19 cellular contexts compared by ENCODE assay signal in the genomic region with DNA sequence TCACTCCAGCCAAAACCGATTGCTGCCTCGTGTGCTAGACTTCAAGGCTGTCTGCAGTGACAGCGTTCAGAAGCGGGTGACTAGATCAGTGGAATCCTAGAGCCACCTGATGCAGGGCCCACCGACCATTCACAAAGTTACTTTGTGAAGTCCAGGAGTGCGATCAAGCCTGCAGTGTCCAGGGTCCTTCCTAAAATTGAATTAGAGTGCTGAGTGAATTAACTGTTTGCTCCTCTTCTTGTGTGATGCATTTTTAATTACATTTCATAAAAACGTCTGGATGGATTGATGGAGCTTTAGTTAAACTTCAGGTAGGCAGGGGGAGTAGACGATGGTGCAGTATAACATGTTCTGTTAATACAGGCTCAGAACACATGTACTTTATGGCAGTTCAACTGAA. TPM values are rescaled to one million over a fixed set of nuclear protein-coding genes. Genes with fewer than 3 reads are reported as not detected.
A peak's percentile ranks its signal among the peaks of the same experiment; 100 is the strongest.
DNase-seq lines count a peak whose midpoint lies in the region; ATAC-seq, FAIRE-seq and TF ChIP-seq lines count a peak whose summit lies in the region.
"Had no signal": no experiment of that assay in that cellular context is flagged by ENCODE, and none has a peak within 500 bp of the region (broad histone marks: within the 10 kb centered on the region; RNA-seq: fewer than 3 reads in every experiment).

No MANE protein-coding gene starts in this region.

- H3K4me3 Mint-ChIP-seq in activated T-cell treated with anti-CD3 and anti-CD28 coated beads, Interleukin-2, amount 50 U/mL, for 24 hours: no peak overlapping the region
- no peak overlapping the region for H3K4me3 Mint-ChIP-seq in nephron
- H3K4me3 Mint-ChIP-seq: CD4-positive, alpha-beta T cell had no signal

- H3K36me3 ChIP-seq in bronchial epithelial cell (ENCODE audit: control insufficient read depth, insufficient read depth, low read length) (no peaks in the 10 kb centered on the region), sigmoid colon (no peaks in the 10 kb centered on the region)

- no peak for TF ChIP-seq EP300 in sigmoid colon (IDR thresholded peaks at IDR 0.05)

- H3K4me1 ChIP-seq in sigmoid colon: peaks cover 0 to 30% (median 29%) of the 10 kb centered on the region in 4 donors

- intact Hi-C loops in sigmoid colon (cut with DNase I): loop anchor here (5.0 kb wide), 1 partner anchor 137 kb away; no protein-coding TSS in a partner anchor

- H3K9me3 Mint-ChIP-seq in activated T-cell treated with anti-CD3 and anti-CD28 coated beads, Interleukin-2, amount 50 U/mL, for 24 hours: no peaks in the 10 kb centered on the region
- no peaks in the 10 kb centered on the region for H3K9me3 Mint-ChIP-seq in nephron
- H3K9me3 Mint-ChIP-seq: CD4-positive, alpha-beta T cell had no signal

- no peak for TF ChIP-seq POLR2A in sigmoid colon (IDR thresholded peaks at IDR 0.05)

- H3K36me3 Mint-ChIP-seq in activated T-cell treated with anti-CD3 and anti-CD28 coated beads, Interleukin-2, amount 50 U/mL, for 24 hours (ENCODE audit: low read depth): no peaks in the 10 kb centered on the region
- H3K36me3 Mint-ChIP-seq in nephron (ENCODE audit: low read depth): no peaks in the 10 kb centered on the region

- no peaks in the 10 kb centered on the region for H3K9me3 ChIP-seq in sigmoid colon

- H3K27me3 Mint-ChIP-seq in activated T-cell treated with anti-CD3 and anti-CD28 coated beads, Interleukin-2, amount 50 U/mL, for 24 hours: no peaks in the 10 kb centered on the region
- H3K27me3 Mint-ChIP-seq in nephron (ENCODE audit: low read depth): no peaks in the 10 kb centered on the region
- H3K27me3 Mint-ChIP-seq: CD4-positive, alpha-beta T cell had no signal

- peak overlapping the region; percentile 76 for H3K27ac Mint-ChIP-seq in activated T-cell treated with anti-CD3 and anti-CD28 coated beads, Interleukin-2, amount 50 U/mL, for 24 hours
- peak overlapping the region in 2 of 3 experiments; percentile 51 to 64 for H3K27ac Mint-ChIP-seq in nephron

- TF ChIP-seq CTCF in bronchial epithelial cell (IDR thresholded peaks at IDR 0.05; ENCODE audit: insufficient read depth, low read length, severe bottlenecking) (no peak), nephron (IDR thresholded peaks at IDR 0.05; ENCODE audit: unreplicated experiment in 3 of 3) (no peak), sigmoid colon (IDR thresholded peaks at IDR 0.05) (no peak)

- WGBS in sigmoid colon, 2 donors: 58 to 73% methylated on average over 8 of the region's 8 CpGs

- no peak for DNase-seq in activated T-cell treated with anti-CD3 and anti-CD28 coated beads, Interleukin-2, amount 50 U/mL, for 24 hours
- DNase-seq in activated T-cell treated with anti-CD3 and anti-CD28 coated beads, Interleukin-2, amount 50 U/mL, for 48 hours: no peak
- DNase-seq in bronchial epithelial cell (ENCODE audit: low read depth): no peak
- DNase-seq in sigmoid colon: peak; percentile 41
- DNase-seq in left lobe of liver (ENCODE audit: low spot score): no peak
- DNase-seq in NCI-H345 (lab: John Stamatoyannopoulos, UW): no peak
- DNase-seq in stimulated activated CD8-positive, alpha-beta memory T cell treated with anti-CD3 and anti-CD28 coated beads, Interleukin-4, amount 100 ng/mL, for 48 hours: no peak
- DNase-seq: ACHN; C1 segment of cervical spinal cord; Calu3; CD4-positive, alpha-beta T cell; DMS 273 treated with DMSO at 0.1 percent for 48 hours; GM23248 had no signal

- H3K4me1 Mint-ChIP-seq in activated T-cell treated with anti-CD3 and anti-CD28 coated beads, Interleukin-2, amount 50 U/mL, for 24 hours (ENCODE audit: low read depth): peaks cover 22% of the 10 kb centered on the region
- H3K4me1 Mint-ChIP-seq in nephron: peaks cover 75% of the 10 kb centered on the region

- H3K27me3 ChIP-seq in bronchial epithelial cell (ENCODE audit: control insufficient read depth, insufficient read depth, low read length) (no peaks in the 10 kb centered on the region), sigmoid colon (no peaks in the 10 kb centered on the region)

- ATAC-seq in left lobe of liver: no peak
- ATAC-seq: HCT116 had no signal

- FAIRE-seq in bronchial epithelial cell (lab: Jason Lieb, UNC): peak; percentile 55
- FAIRE-seq: H54, HTR-8/SVneo had no signal

- H3K4me3 ChIP-seq in bronchial epithelial cell (ENCODE audit: low read depth, low read length) (no peak overlapping the region), sigmoid colon (no peak overlapping the region)
- H3K4me3 ChIP-seq: GM23248 had no signal

- H3K27ac ChIP-seq in sigmoid colon: no peak overlapping the region
- H3K27ac ChIP-seq: GM23248 had no signal

RNA-seq across cellular contexts. Expression of gene PCARE, which starts 13.8 kb away (rescaled TPM):
- not detected in 2 replicates for total RNA-seq in bronchial epithelial cell
- total RNA-seq in sigmoid colon: under 1 TPM in 2 of 4 donors, not detected in 2; under 0.01 to 0.14 TPM
- polyA plus RNA-seq in sigmoid colon: not detected
- not detected for total RNA-seq in left lobe of liver
- total RNA-seq: A172; Calu3; CD4-positive, alpha-beta T cell; Daoy; GM23248 had no signal
- polyA plus RNA-seq: GM23248 had no signal

RNA-seq across cellular contexts. Expression of gene CLIP4, which starts 54.7 kb away (rescaled TPM):
- 102 and 144 TPM in 2 replicates for total RNA-seq in bronchial epithelial cell
- total RNA-seq in sigmoid colon: 10 to 100 TPM; 68.5 to 94.6 (median 80.7) TPM
- polyA plus RNA-seq in sigmoid colon: 1 to 10 TPM; 1.8 to 8.4 (median 5.0) TPM
- 3.8 TPM for total RNA-seq in left lobe of liver

Comparison
In these comparisons a context has a peak if more than half of its experiments do, and no peak if none do; other contexts are left out.
1. RNA of gene CLIP4, which starts 54.7 kb away (total RNA-seq): 102 to 144 TPM in bronchial epithelial cell and 68.5 to 94.6 TPM in sigmoid colon; 3.8 TPM in left lobe of liver (single experiment); every median in the first group is over 10 times any median in the second.